In the genomic region with DNA sequence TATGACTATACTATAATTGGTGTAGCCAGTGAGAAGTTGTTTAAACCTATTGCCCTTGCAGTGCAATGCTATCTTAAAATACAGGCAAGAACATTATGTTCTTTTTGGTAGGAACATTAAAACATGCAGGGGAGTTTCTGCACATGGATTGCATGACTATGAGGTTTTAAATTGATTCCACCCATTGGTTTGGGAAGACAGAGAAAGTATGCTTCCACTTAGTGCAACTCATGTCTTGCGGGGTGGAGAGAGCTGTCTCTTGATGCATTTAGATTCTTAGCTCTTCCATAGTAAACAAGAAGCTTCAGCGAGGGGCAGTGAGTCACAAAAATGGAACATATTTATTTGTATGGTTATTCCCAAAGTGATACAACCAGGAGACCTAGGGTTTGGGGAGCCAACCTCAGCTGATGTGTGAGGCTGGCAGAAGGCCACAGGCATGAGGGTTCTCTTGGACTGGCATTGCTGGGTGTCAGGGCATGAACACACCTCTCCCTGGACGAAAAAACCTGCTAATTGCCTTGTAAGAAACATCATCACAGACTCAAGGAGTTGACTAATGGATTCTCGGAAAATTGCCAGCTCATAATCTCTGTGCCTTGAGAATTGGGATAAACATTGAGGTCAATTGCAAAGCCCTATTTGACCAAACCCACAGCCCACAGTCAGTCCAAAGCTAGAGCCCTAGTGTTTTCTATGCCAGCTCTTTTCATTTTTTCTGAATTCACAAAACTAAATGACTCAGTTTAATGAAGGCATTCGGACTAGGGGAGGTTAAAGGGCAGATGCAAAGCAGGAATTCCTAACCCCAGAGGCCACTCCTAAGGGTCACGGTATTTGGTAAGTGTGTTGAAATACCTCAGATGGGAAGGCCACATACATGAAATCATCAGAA, we compare ENCODE assay signal across 2 cellular contexts.
TF ChIP-seq lines count a peak whose summit lies in the region.

No MANE protein-coding gene starts in this region.

TF ChIP-seq in liver, 16 proteins besides CTCF, POLR2A, EP300 and RAD21:
- TF ChIP-seq EGR1 (IDR thresholded peaks at IDR 0.05; ENCODE audit: low read depth in 2 of 2), result no peak
- no peak for TF ChIP-seq HNF4A (conservative IDR thresholded peaks at IDR 0.05)
- TF ChIP-seq NR2F2 (IDR thresholded peaks at IDR 0.05), result peak; percentile 95
- TF ChIP-seq, protein P1, sequence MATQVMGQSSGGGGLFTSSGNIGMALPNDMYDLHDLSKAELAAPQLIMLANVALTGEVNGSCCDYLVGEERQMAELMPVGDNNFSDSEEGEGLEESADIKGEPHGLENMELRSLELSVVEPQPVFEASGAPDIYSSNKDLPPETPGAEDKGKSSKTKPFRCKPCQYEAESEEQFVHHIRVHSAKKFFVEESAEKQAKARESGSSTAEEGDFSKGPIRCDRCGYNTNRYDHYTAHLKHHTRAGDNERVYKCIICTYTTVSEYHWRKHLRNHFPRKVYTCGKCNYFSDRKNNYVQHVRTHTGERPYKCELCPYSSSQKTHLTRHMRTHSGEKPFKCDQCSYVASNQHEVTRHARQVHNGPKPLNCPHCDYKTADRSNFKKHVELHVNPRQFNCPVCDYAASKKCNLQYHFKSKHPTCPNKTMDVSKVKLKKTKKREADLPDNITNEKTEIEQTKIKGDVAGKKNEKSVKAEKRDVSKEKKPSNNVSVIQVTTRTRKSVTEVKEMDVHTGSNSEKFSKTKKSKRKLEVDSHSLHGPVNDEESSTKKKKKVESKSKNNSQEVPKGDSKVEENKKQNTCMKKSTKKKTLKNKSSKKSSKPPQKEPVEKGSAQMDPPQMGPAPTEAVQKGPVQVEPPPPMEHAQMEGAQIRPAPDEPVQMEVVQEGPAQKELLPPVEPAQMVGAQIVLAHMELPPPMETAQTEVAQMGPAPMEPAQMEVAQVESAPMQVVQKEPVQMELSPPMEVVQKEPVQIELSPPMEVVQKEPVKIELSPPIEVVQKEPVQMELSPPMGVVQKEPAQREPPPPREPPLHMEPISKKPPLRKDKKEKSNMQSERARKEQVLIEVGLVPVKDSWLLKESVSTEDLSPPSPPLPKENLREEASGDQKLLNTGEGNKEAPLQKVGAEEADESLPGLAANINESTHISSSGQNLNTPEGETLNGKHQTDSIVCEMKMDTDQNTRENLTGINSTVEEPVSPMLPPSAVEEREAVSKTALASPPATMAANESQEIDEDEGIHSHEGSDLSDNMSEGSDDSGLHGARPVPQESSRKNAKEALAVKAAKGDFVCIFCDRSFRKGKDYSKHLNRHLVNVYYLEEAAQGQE (IDR thresholded peaks at IDR 0.05), result no peak
- peak in 1 of 2 donors; percentile 9 for TF ChIP-seq RXRA (IDR thresholded peaks at IDR 0.05)
- no peak for TF ChIP-seq GABPA (IDR thresholded peaks at IDR 0.05 in 1 of 2, conservative IDR thresholded peaks at IDR 0.05 in 1 of 2)
- TF ChIP-seq, protein P2, sequence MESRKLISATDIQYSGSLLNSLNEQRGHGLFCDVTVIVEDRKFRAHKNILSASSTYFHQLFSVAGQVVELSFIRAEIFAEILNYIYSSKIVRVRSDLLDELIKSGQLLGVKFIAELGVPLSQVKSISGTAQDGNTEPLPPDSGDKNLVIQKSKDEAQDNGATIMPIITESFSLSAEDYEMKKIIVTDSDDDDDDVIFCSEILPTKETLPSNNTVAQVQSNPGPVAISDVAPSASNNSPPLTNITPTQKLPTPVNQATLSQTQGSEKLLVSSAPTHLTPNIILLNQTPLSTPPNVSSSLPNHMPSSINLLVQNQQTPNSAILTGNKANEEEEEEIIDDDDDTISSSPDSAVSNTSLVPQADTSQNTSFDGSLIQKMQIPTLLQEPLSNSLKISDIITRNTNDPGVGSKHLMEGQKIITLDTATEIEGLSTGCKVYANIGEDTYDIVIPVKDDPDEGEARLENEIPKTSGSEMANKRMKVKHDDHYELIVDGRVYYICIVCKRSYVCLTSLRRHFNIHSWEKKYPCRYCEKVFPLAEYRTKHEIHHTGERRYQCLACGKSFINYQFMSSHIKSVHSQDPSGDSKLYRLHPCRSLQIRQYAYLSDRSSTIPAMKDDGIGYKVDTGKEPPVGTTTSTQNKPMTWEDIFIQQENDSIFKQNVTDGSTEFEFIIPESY (IDR thresholded peaks at IDR 0.05), result no peak
- peak; percentile 41 for TF ChIP-seq SP1 (IDR thresholded peaks at IDR 0.05)
- no peak for TF ChIP-seq YY1 (IDR thresholded peaks at IDR 0.05)

TF ChIP-seq in HepG2, 621 proteins besides CTCF, POLR2A, EP300 and RAD21:
- no peak for TF ChIP-seq NONO (IDR thresholded peaks at IDR 0.05)
- TF ChIP-seq NONO (CRISPR knock-in tag; conservative IDR thresholded peaks at IDR 0.05), result no peak
- no peak for TF ChIP-seq RCOR2 (CRISPR knock-in tag; IDR thresholded peaks at IDR 0.05)
- TF ChIP-seq SMAD1 (CRISPR knock-in tag; IDR thresholded peaks at IDR 0.05; ENCODE audit: borderline replicate concordance, low read depth), result no peak
- TF ChIP-seq, protein P3, sequence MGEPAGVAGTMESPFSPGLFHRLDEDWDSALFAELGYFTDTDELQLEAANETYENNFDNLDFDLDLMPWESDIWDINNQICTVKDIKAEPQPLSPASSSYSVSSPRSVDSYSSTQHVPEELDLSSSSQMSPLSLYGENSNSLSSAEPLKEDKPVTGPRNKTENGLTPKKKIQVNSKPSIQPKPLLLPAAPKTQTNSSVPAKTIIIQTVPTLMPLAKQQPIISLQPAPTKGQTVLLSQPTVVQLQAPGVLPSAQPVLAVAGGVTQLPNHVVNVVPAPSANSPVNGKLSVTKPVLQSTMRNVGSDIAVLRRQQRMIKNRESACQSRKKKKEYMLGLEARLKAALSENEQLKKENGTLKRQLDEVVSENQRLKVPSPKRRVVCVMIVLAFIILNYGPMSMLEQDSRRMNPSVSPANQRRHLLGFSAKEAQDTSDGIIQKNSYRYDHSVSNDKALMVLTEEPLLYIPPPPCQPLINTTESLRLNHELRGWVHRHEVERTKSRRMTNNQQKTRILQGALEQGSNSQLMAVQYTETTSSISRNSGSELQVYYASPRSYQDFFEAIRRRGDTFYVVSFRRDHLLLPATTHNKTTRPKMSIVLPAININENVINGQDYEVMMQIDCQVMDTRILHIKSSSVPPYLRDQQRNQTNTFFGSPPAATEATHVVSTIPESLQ (CRISPR knock-in tag; conservative IDR thresholded peaks at IDR 0.05), result no peak
- no peak for TF ChIP-seq NFE2L2 (IDR thresholded peaks at IDR 0.05; ENCODE audit: low read length)
- no peak for TF ChIP-seq NR2F2 (IDR thresholded peaks at IDR 0.05; ENCODE audit: borderline replicate concordance, low read depth)
- TF ChIP-seq PHB2 (IDR thresholded peaks at IDR 0.05; ENCODE audit: partially characterized antibody), result no peak
- no peak for TF ChIP-seq ZNF451 (CRISPR knock-in tag; IDR thresholded peaks at IDR 0.05)
- no peak for TF ChIP-seq ZNF251 (CRISPR knock-in tag; IDR thresholded peaks at IDR 0.05)
- no peak for TF ChIP-seq ZSCAN20 (CRISPR knock-in tag; IDR thresholded peaks at IDR 0.05; ENCODE audit: borderline replicate concordance)
- TF ChIP-seq, protein P4, sequence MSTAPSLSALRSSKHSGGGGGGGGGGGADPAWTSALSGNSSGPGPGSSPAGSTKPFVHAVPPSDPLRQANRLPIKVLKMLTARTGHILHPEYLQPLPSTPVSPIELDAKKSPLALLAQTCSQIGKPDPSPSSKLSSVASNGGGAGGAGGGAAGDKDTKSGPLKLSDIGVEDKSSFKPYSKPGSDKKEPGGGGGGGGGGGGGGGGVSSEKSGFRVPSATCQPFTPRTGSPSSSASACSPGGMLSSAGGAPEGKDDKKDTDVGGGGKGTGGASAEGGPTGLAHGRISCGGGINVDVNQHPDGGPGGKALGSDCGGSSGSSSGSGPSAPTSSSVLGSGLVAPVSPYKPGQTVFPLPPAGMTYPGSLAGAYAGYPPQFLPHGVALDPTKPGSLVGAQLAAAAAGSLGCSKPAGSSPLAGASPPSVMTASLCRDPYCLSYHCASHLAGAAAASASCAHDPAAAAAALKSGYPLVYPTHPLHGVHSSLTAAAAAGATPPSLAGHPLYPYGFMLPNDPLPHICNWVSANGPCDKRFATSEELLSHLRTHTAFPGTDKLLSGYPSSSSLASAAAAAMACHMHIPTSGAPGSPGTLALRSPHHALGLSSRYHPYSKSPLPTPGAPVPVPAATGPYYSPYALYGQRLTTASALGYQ (CRISPR knock-in tag; IDR thresholded peaks at IDR 0.05), result no peak
- TF ChIP-seq ZNF75D (CRISPR knock-in tag; IDR thresholded peaks at IDR 0.05; ENCODE audit: borderline replicate concordance), result no peak
- no peak for TF ChIP-seq MTF2 (CRISPR knock-in tag; IDR thresholded peaks at IDR 0.05; ENCODE audit: borderline replicate concordance)
- no peak for TF ChIP-seq PHF5A (CRISPR knock-in tag; IDR thresholded peaks at IDR 0.05; ENCODE audit: low read depth, unreplicated experiment)
- no peak for TF ChIP-seq SPEN (CRISPR knock-in tag; IDR thresholded peaks at IDR 0.05; ENCODE audit: low read depth)
- no peak for TF ChIP-seq JUND (CRISPR knock-in tag; IDR thresholded peaks at IDR 0.05)
- TF ChIP-seq FOXM1 (CRISPR knock-in tag; IDR thresholded peaks at IDR 0.05), result no peak
- TF ChIP-seq NFRKB (IDR thresholded peaks at IDR 0.05), result no peak
- TF ChIP-seq PHF8 (CRISPR knock-in tag; IDR thresholded peaks at IDR 0.05), result no peak
- TF ChIP-seq, protein P5, sequence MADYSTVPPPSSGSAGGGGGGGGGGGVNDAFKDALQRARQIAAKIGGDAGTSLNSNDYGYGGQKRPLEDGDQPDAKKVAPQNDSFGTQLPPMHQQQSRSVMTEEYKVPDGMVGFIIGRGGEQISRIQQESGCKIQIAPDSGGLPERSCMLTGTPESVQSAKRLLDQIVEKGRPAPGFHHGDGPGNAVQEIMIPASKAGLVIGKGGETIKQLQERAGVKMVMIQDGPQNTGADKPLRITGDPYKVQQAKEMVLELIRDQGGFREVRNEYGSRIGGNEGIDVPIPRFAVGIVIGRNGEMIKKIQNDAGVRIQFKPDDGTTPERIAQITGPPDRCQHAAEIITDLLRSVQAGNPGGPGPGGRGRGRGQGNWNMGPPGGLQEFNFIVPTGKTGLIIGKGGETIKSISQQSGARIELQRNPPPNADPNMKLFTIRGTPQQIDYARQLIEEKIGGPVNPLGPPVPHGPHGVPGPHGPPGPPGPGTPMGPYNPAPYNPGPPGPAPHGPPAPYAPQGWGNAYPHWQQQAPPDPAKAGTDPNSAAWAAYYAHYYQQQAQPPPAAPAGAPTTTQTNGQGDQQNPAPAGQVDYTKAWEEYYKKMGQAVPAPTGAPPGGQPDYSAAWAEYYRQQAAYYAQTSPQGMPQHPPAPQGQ (CRISPR knock-in tag; IDR thresholded peaks at IDR 0.05; ENCODE audit: borderline replicate concordance), result no peak
